Comparison of ENCODE assay signal across 18 cellular contexts in the genomic region with DNA sequence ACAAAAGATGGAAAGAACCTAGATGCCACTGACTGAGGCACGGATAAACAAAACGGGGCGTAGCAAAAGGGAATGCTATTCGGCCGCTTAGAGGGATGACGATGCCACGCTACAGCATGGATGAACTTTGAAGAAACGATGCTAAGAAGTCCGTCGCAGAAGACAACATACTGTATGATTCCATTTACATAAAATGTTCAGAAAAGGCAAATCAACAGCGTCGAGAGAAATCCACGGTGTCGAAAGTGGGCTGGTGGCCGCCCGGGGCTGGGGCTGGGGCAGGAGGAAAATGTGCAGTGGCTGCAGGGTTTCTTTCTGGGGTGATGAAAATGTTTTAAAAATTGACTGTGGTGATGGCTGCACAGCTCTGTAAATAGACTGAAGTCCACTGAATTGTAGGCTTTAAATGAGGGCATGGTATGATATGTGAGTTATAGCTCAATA. TPM values are rescaled to one million over a fixed set of nuclear protein-coding genes. Genes with fewer than 3 reads are reported as not detected.
A peak's percentile ranks its signal among the peaks of the same experiment; 100 is the strongest.
DNase-seq lines count a peak whose midpoint lies in the region; ATAC-seq, FAIRE-seq and TF ChIP-seq lines count a peak whose summit lies in the region.
"Had no signal": no experiment of that assay in that cellular context is flagged by ENCODE, and none has a peak within 500 bp of the region (broad histone marks: within the 10 kb centered on the region; RNA-seq: fewer than 3 reads in every experiment).

No MANE protein-coding gene starts in this region.

- no peak for FAIRE-seq in GM19239 (lab: Jason Lieb, UNC)
- FAIRE-seq: endometrium, GM12891, K562, TTC549 had no signal

- H3K27me3 Mint-ChIP-seq in CD14-positive monocyte (ENCODE audit: low read depth in 3 of 3), result peaks cover 0 to 3% (median 0%) of the 10 kb centered on the region in 3 donors
- H3K27me3 Mint-ChIP-seq in progenitor cell of endocrine pancreas, result no peaks in the 10 kb centered on the region
- H3K27me3 Mint-ChIP-seq: B cell had no signal

- no peak overlapping the region for H3K4me3 Mint-ChIP-seq in CD14-positive monocyte
- H3K4me3 Mint-ChIP-seq in progenitor cell of endocrine pancreas (ENCODE audit: low read depth), result no peak overlapping the region
- H3K4me3 Mint-ChIP-seq: B cell, brain had no signal

- H3K36me3 ChIP-seq in SJSA1 (no peaks in the 10 kb centered on the region), right atrium auricular region (no peaks in the 10 kb centered on the region)

- peak overlapping the region; percentile 99 for H3K27ac ChIP-seq in SJSA1
- H3K27ac ChIP-seq in right atrium auricular region, result peak overlapping the region; percentile 69 to 76

- H3K4me1 Mint-ChIP-seq in CD14-positive monocyte, result peaks cover 28% of the 10 kb centered on the region
- peaks cover 28% of the 10 kb centered on the region for H3K4me1 Mint-ChIP-seq in progenitor cell of endocrine pancreas (ENCODE audit: low read depth)

- TF ChIP-seq CTCF in CD14-positive monocyte (IDR thresholded peaks at IDR 0.05), result no peak
- TF ChIP-seq CTCF in right atrium auricular region (IDR thresholded peaks at IDR 0.05), result no peak
- no peak for TF ChIP-seq CTCF in progenitor cell of endocrine pancreas (IDR thresholded peaks at IDR 0.05; ENCODE audit: unreplicated experiment)

- no peak for DNase-seq in CD14-positive monocyte (ENCODE audit: low spot score)
- no peak for DNase-seq in SJSA1 (ENCODE audit: low read depth in 1 of 2, low spot score in 2 of 2)
- DNase-seq in right atrium auricular region (ENCODE audit: low spot score), result no peak
- DNase-seq in progenitor cell of endocrine pancreas (ENCODE audit: low spot score, unreplicated experiment), result no peak
- no peak for DNase-seq in HT-29 (ENCODE audit: low spot score)
- no peak for DNase-seq in GM19239 (ENCODE audit: insufficient read length, low spot score)
- DNase-seq: activated gamma-delta T cell treated with Interleukin-2 at 50 U/mL for 16 hours, midbrain, NCI-H1436 treated with DMSO at 0.1 percent for 48 hours, NCI-H510A treated with DMSO at 0.1 percent for 48 hours had no signal

- H3K4me3 ChIP-seq in SJSA1 (no peak overlapping the region), right atrium auricular region (no peak overlapping the region)
- H3K4me3 ChIP-seq: K562 had no signal

- no peaks in the 10 kb centered on the region for H3K9me3 ChIP-seq in SJSA1 (replicated peaks)
- H3K9me3 ChIP-seq in right atrium auricular region, result no peaks in the 10 kb centered on the region

- H3K27ac Mint-ChIP-seq in CD14-positive monocyte (peak overlapping the region in 6 of 7 donors; percentile 46 to 90 (median 64)), progenitor cell of endocrine pancreas (peak overlapping the region; percentile 29)

- intact Hi-C loops in CD14-positive monocyte (cut with micrococcal nuclease), result loop anchor here in 1 of 2 donors (5.0 kb wide), 2 partner anchors 43 to 103 kb away; no protein-coding TSS in a partner anchor

- H3K27me3 ChIP-seq in SJSA1 (replicated peaks) (no peaks in the 10 kb centered on the region), right atrium auricular region (no peaks in the 10 kb centered on the region)

- H3K9me3 Mint-ChIP-seq in CD14-positive monocyte (no peaks in the 10 kb centered on the region), progenitor cell of endocrine pancreas (ENCODE audit: low read depth) (no peaks in the 10 kb centered on the region)

- peaks cover 23 to 25% of the 10 kb centered on the region in 2 donors for H3K36me3 Mint-ChIP-seq in CD14-positive monocyte
- H3K36me3 Mint-ChIP-seq in progenitor cell of endocrine pancreas (ENCODE audit: insufficient read depth), result peaks cover 6% of the 10 kb centered on the region

- peaks cover 83% of the 10 kb centered on the region for H3K4me1 ChIP-seq in SJSA1 (replicated peaks)
- H3K4me1 ChIP-seq in right atrium auricular region, result peaks cover 0 to 72% of the 10 kb centered on the region in 2 donors

- ATAC-seq in HG03521 (IDR thresholded peaks at IDR 0.05; ENCODE audit: unreplicated experiment), result no peak
- no peak for ATAC-seq in GM19452 (IDR thresholded peaks at IDR 0.05; ENCODE audit: unreplicated experiment)
- ATAC-seq: K562 had no signal

RNA-seq across cellular contexts. Expression of a gene that starts 24.1 kb away (rescaled TPM):
- 10 to 100 TPM in 1 of 2 donors, 1 to 10 TPM in 1; 3.4 to 10.6 TPM for polyA plus RNA-seq in CD14-positive monocyte
- total RNA-seq in SJSA1 (2014; rRNA removed; shearing (Covaris generic)), result 16.3 and 31.2 TPM in 2 replicates
- 10 to 100 TPM; 26.3 to 38.8 TPM for total RNA-seq in right atrium auricular region
- total RNA-seq in progenitor cell of endocrine pancreas, result 65.4 and 68.6 TPM in 2 replicates
- 10.4 and 11.2 TPM in 2 replicates for total RNA-seq in HT-29 (2014; rRNA removed; shearing (Covaris generic))
